Comparison of ENCODE assay signal across 20 cellular contexts in genomic region chr6:19921821-19922220, GRCh38.
"Had no signal": no experiment of that assay in that cellular context is flagged by ENCODE, and none has a peak within 500 bp of the region (broad histone marks: within the 10 kb centered on the region; RNA-seq: fewer than 3 reads in every experiment).

No MANE protein-coding gene starts in this region.

- H3K27me3 Mint-ChIP-seq: activated B cell treated with CpG ODN at 0.5 μM for 24 hours; activated CD4-positive, alpha-beta T cell treated with anti-CD3 and anti-CD28 coated beads for 36 hours; activated naive CD4-positive, alpha-beta T cell treated with anti-CD3 and anti-CD28 coated beads, Interleukin-2, amount 10 ng/mL, durations not matched to agents 7 days and 5 days; memory B cell had no signal

- H3K9me3 ChIP-seq: body of pancreas, right lobe of liver, transverse colon had no signal

- H3K27me3 ChIP-seq: body of pancreas, cardiac muscle cell, right lobe of liver, transverse colon had no signal

- H3K4me1 Mint-ChIP-seq: activated B cell treated with CpG ODN at 0.5 μM for 24 hours; activated CD4-positive, alpha-beta T cell treated with anti-CD3 and anti-CD28 coated beads for 36 hours; activated naive CD4-positive, alpha-beta T cell treated with anti-CD3 and anti-CD28 coated beads, Interleukin-2, amount 10 ng/mL, durations not matched to agents 7 days and 5 days; memory B cell; stimulated activated effector memory CD8-positive, alpha-beta T cell treated with anti-CD3 and anti-CD28 coated beads, Interleukin-12 subunit alpha, Interleukin-12 subunit beta, amount 100 ng/mL, for 72 hours had no signal

- DNase-seq: activated B cell treated with CpG ODN at 0.5 μM for 24 hours; activated CD4-positive, alpha-beta T cell treated with anti-CD3 and anti-CD28 coated beads for 36 hours; activated CD4-positive, alpha-beta T cell treated with anti-CD3 and anti-CD28 coated beads, Interleukin-2, amount 50 U/mL, for 48 hours; activated effector memory CD4-positive, alpha-beta T cell treated with anti-CD3 and anti-CD28 coated beads, Interleukin-2, amount 50 U/mL, for 16 hours; activated naive CD4-positive, alpha-beta T cell treated with anti-CD3 and anti-CD28 coated beads, Interleukin-2, amount 10 ng/mL, durations not matched to agents 7 days and 5 days; body of pancreas; cortex of kidney; heart left ventricle; islet precursor cell; left cardiac atrium; occipital lobe; right lobe of liver; stimulated activated CD4-positive, alpha-beta T cell treated with anti-CD3 and anti-CD28 coated beads, Interleukin-1b, Interleukin-23, amount 100 ng/mL, for 48 hours; T-helper 9 cell; transverse colon had no signal

- H3K27ac ChIP-seq: body of pancreas, cardiac muscle cell, epithelial cell of prostate, heart left ventricle, right lobe of liver, skin epidermis, transverse colon had no signal

- H3K4me3 ChIP-seq: body of pancreas, cardiac muscle cell, heart left ventricle, right lobe of liver, skin epidermis, transverse colon had no signal

- H3K4me3 Mint-ChIP-seq: activated B cell treated with CpG ODN at 0.5 μM for 24 hours; activated CD4-positive, alpha-beta T cell treated with anti-CD3 and anti-CD28 coated beads for 36 hours; activated naive CD4-positive, alpha-beta T cell treated with anti-CD3 and anti-CD28 coated beads, Interleukin-2, amount 10 ng/mL, durations not matched to agents 7 days and 5 days; memory B cell; stimulated activated effector memory CD8-positive, alpha-beta T cell treated with anti-CD3 and anti-CD28 coated beads, Interleukin-12 subunit alpha, Interleukin-12 subunit beta, amount 100 ng/mL, for 72 hours had no signal

- H3K27ac Mint-ChIP-seq: activated B cell treated with CpG ODN at 0.5 μM for 24 hours; activated CD4-positive, alpha-beta T cell treated with anti-CD3 and anti-CD28 coated beads for 36 hours; activated naive CD4-positive, alpha-beta T cell treated with anti-CD3 and anti-CD28 coated beads, Interleukin-2, amount 10 ng/mL, durations not matched to agents 7 days and 5 days; memory B cell; stimulated activated effector memory CD8-positive, alpha-beta T cell treated with anti-CD3 and anti-CD28 coated beads, Interleukin-12 subunit alpha, Interleukin-12 subunit beta, amount 100 ng/mL, for 72 hours had no signal

- H3K36me3 Mint-ChIP-seq: activated naive CD4-positive, alpha-beta T cell treated with anti-CD3 and anti-CD28 coated beads, Interleukin-2, amount 10 ng/mL, durations not matched to agents 7 days and 5 days; memory B cell; stimulated activated effector memory CD8-positive, alpha-beta T cell treated with anti-CD3 and anti-CD28 coated beads, Interleukin-12 subunit alpha, Interleukin-12 subunit beta, amount 100 ng/mL, for 72 hours had no signal

- H3K36me3 ChIP-seq: cardiac muscle cell, heart left ventricle, right lobe of liver, transverse colon had no signal

- H3K4me1 ChIP-seq: body of pancreas, heart left ventricle, right lobe of liver, transverse colon had no signal

- ATAC-seq: activated CD4-positive, alpha-beta T cell treated with anti-CD3 and anti-CD28 coated beads for 36 hours; body of pancreas; heart left ventricle; left cardiac atrium; right lobe of liver; stimulated activated effector memory CD8-positive, alpha-beta T cell treated with anti-CD3 and anti-CD28 coated beads, Interleukin-12 subunit alpha, Interleukin-12 subunit beta, amount 100 ng/mL, for 72 hours had no signal
